16 cellular contexts compared by ENCODE assay signal in genomic region chr9:73116880-73117279, GRCh38. TPM values are rescaled to one million over a fixed set of nuclear protein-coding genes. Genes with fewer than 3 reads are reported as not detected.
DNase-seq lines count a peak whose midpoint lies in the region; ATAC-seq, FAIRE-seq and TF ChIP-seq lines count a peak whose summit lies in the region.
"Had no signal": no experiment of that assay in that cellular context is flagged by ENCODE, and none has a peak within 500 bp of the region (broad histone marks: within the 10 kb centered on the region; RNA-seq: fewer than 3 reads in every experiment).

No MANE protein-coding gene starts in this region.

- no peaks in the 10 kb centered on the region for H3K27me3 Mint-ChIP-seq in activated CD8-positive, alpha-beta T cell treated with anti-CD3 and anti-CD28 coated beads for 36 hours
- H3K27me3 Mint-ChIP-seq in activated CD8-positive, alpha-beta T cell treated with anti-CD3 and anti-CD28 coated beads, Interleukin-2, amount 10 ng/mL, durations not matched to agents 7 days and 5 days (ENCODE audit: low read depth) = no peaks in the 10 kb centered on the region
- no peaks in the 10 kb centered on the region for H3K27me3 Mint-ChIP-seq in activated naive CD8-positive, alpha-beta T cell treated with anti-CD3 and anti-CD28 coated beads for 36 hours

- WGBS in GM23248 (ENCODE audit: low coverage in 1 of 2, low lambda C conversion rate in 2 of 2, missing lambda C conversion rate in 2 of 2), 2 experiments = 92 to 93% methylated on average over 1 of the region's 1 CpG

- H4K20me1 ChIP-seq in GM23248 (ENCODE audit: insufficient read depth) = no peaks in the 10 kb centered on the region
- no peaks in the 10 kb centered on the region for H4K20me1 ChIP-seq in osteoblast (ENCODE audit: insufficient read depth, low read length)

- H3K9ac ChIP-seq in GM23248 = no peak overlapping the region

- H3K27me3 ChIP-seq in GM23248 (replicated peaks; ENCODE audit: insufficient read depth) (no peaks in the 10 kb centered on the region), osteoblast (ENCODE audit: insufficient read depth, low read length) (no peaks in the 10 kb centered on the region)

- no peak for FAIRE-seq in GM12891 (lab: Jason Lieb, UNC)
- FAIRE-seq: A204.1, GM18507 had no signal

- H3F3A ChIP-seq in GM23248 (ENCODE audit: insufficient read depth) = peaks cover 29% of the 10 kb centered on the region

- peak overlapping the region; percentile 63; the same call in 1 of the 2 replicates for H3K27ac ChIP-seq in GM23248
- H3K27ac ChIP-seq in osteoblast (ENCODE audit: low read depth, low read length) = peak overlapping the region; percentile 44

- H3K79me2 ChIP-seq in GM23248 (ENCODE audit: insufficient read depth) = no peaks in the 10 kb centered on the region
- H3K79me2 ChIP-seq in osteoblast (ENCODE audit: insufficient read depth, low read length) = no peaks in the 10 kb centered on the region

- CTCF ChIA-PET in activated CD8-positive, alpha-beta T cell treated with anti-CD3 and anti-CD28 coated beads for 36 hours (lab: Charles Lee) = interaction anchor here (1.6 to 5.3 kb wide), 2 partner anchors 9 to 38 kb away, joined by 4 to 25 read pairs; no protein-coding TSS in a partner anchor
- CTCF ChIA-PET in activated CD8-positive, alpha-beta T cell treated with anti-CD3 and anti-CD28 coated beads, Interleukin-2, amount 10 ng/mL, durations not matched to agents 7 days and 5 days (lab: Charles Lee) = interaction anchor here (1.2 to 5.6 kb wide), 4 partner anchors 9 to 62 kb away, joined by 3 to 23 read pairs (median 7); no protein-coding TSS in a partner anchor

- no peak for TF ChIP-seq POLR2A in GM12891 (IDR thresholded peaks at IDR 0.05; ENCODE audit: low read depth, low read length)

- H3K36me3 ChIP-seq in GM23248 (ENCODE audit: low read depth) = no peaks in the 10 kb centered on the region
- no peaks in the 10 kb centered on the region for H3K36me3 ChIP-seq in osteoblast (ENCODE audit: insufficient read depth, low read length)

- no peaks in the 10 kb centered on the region for H3K36me3 Mint-ChIP-seq in activated CD8-positive, alpha-beta T cell treated with anti-CD3 and anti-CD28 coated beads for 36 hours (ENCODE audit: low read depth)
- H3K36me3 Mint-ChIP-seq in activated CD8-positive, alpha-beta T cell treated with anti-CD3 and anti-CD28 coated beads, Interleukin-2, amount 10 ng/mL, durations not matched to agents 7 days and 5 days (ENCODE audit: low read depth) = no peaks in the 10 kb centered on the region
- no peaks in the 10 kb centered on the region for H3K36me3 Mint-ChIP-seq in activated naive CD8-positive, alpha-beta T cell treated with anti-CD3 and anti-CD28 coated beads for 36 hours
- H3K36me3 Mint-ChIP-seq: CD14-positive monocyte had no signal

- H3K9me3 Mint-ChIP-seq in activated CD8-positive, alpha-beta T cell treated with anti-CD3 and anti-CD28 coated beads for 36 hours = no peaks in the 10 kb centered on the region
- no peaks in the 10 kb centered on the region for H3K9me3 Mint-ChIP-seq in activated CD8-positive, alpha-beta T cell treated with anti-CD3 and anti-CD28 coated beads, Interleukin-2, amount 10 ng/mL, durations not matched to agents 7 days and 5 days (ENCODE audit: insufficient read depth)
- no peaks in the 10 kb centered on the region for H3K9me3 Mint-ChIP-seq in activated naive CD8-positive, alpha-beta T cell treated with anti-CD3 and anti-CD28 coated beads for 36 hours

- in situ Hi-C loops in GM23248 (cut with MboI) = no loop called here

- H3K4me3 Mint-ChIP-seq in activated CD8-positive, alpha-beta T cell treated with anti-CD3 and anti-CD28 coated beads for 36 hours = no peak overlapping the region
- H3K4me3 Mint-ChIP-seq in activated CD8-positive, alpha-beta T cell treated with anti-CD3 and anti-CD28 coated beads, Interleukin-2, amount 10 ng/mL, durations not matched to agents 7 days and 5 days = no peak overlapping the region
- H3K4me3 Mint-ChIP-seq in activated naive CD8-positive, alpha-beta T cell treated with anti-CD3 and anti-CD28 coated beads for 36 hours = no peak overlapping the region
- H3K4me3 Mint-ChIP-seq: CD14-positive monocyte had no signal

- peak; percentile 62 for ATAC-seq in activated CD8-positive, alpha-beta T cell treated with anti-CD3 and anti-CD28 coated beads for 36 hours
- ATAC-seq in activated CD8-positive, alpha-beta T cell treated with anti-CD3 and anti-CD28 coated beads, Interleukin-2, amount 10 ng/mL, durations not matched to agents 7 days and 5 days = no peak

- DNase-seq in activated CD8-positive, alpha-beta T cell treated with anti-CD3 and anti-CD28 coated beads for 36 hours = no peak
- no peak for DNase-seq in activated CD8-positive, alpha-beta T cell treated with anti-CD3 and anti-CD28 coated beads, Interleukin-2, amount 10 ng/mL, durations not matched to agents 7 days and 5 days
- DNase-seq in GM23248 = no peak
- no peak for DNase-seq in activated naive CD8-positive, alpha-beta T cell treated with anti-CD3 and anti-CD28 coated beads for 36 hours
- DNase-seq in osteoblast (ENCODE audit: insufficient read length, low spot score, missing footprints) = peak; percentile 4
- DNase-seq in GM12891 (ENCODE audit: insufficient read length, low spot score) = no peak
- DNase-seq in foreskin fibroblast = no peak
- no peak for DNase-seq in anterior cingulate cortex (lab: John Stamatoyannopoulos, UW)
- DNase-seq: Caco-2, HCEC 1CT, NCI-H187 treated with DMSO at 0.1 percent for 48 hours, NCI-H2171, NCI-H82 had no signal

- H3K4me1 ChIP-seq in GM23248 (ENCODE audit: insufficient read depth) (peaks cover 36% of the 10 kb centered on the region), osteoblast (ENCODE audit: insufficient read depth, low read length) (peaks cover 26% of the 10 kb centered on the region)
- H3K4me1 ChIP-seq: Caco-2 had no signal

- H3K4me3 ChIP-seq in GM23248 (no peak overlapping the region), osteoblast (ENCODE audit: insufficient read depth, low read length) (no peak overlapping the region), foreskin fibroblast (ENCODE audit: low read depth in 1 of 2, low read length in 2 of 2) (no peak overlapping the region)

- H3K9me3 ChIP-seq in GM23248 (ENCODE audit: low read depth) (no peaks in the 10 kb centered on the region), osteoblast (ENCODE audit: low read depth, low read length) (no peaks in the 10 kb centered on the region)
- H3K9me3 ChIP-seq: Caco-2 had no signal

- intact Hi-C loops in activated CD8-positive, alpha-beta T cell treated with anti-CD3 and anti-CD28 coated beads for 36 hours (cut with micrococcal nuclease) = loop anchor here (1.0 to 2.0 kb wide), 2 partner anchors 16 to 37 kb away; no protein-coding TSS in a partner anchor

- peak overlapping the region; percentile 0 for H3K27ac Mint-ChIP-seq in activated CD8-positive, alpha-beta T cell treated with anti-CD3 and anti-CD28 coated beads for 36 hours
- no peak overlapping the region for H3K27ac Mint-ChIP-seq in activated CD8-positive, alpha-beta T cell treated with anti-CD3 and anti-CD28 coated beads, Interleukin-2, amount 10 ng/mL, durations not matched to agents 7 days and 5 days
- H3K27ac Mint-ChIP-seq in activated naive CD8-positive, alpha-beta T cell treated with anti-CD3 and anti-CD28 coated beads for 36 hours = peak overlapping the region; percentile 40
- H3K27ac Mint-ChIP-seq: CD14-positive monocyte had no signal

- peaks cover 44% of the 10 kb centered on the region for H3K4me1 Mint-ChIP-seq in activated CD8-positive, alpha-beta T cell treated with anti-CD3 and anti-CD28 coated beads for 36 hours (ENCODE audit: low read depth)
- peaks cover 31% of the 10 kb centered on the region for H3K4me1 Mint-ChIP-seq in activated CD8-positive, alpha-beta T cell treated with anti-CD3 and anti-CD28 coated beads, Interleukin-2, amount 10 ng/mL, durations not matched to agents 7 days and 5 days (ENCODE audit: low read depth)
- peaks cover 47% of the 10 kb centered on the region for H3K4me1 Mint-ChIP-seq in activated naive CD8-positive, alpha-beta T cell treated with anti-CD3 and anti-CD28 coated beads for 36 hours
- H3K4me1 Mint-ChIP-seq: CD14-positive monocyte had no signal

- TF ChIP-seq CTCF in activated CD8-positive, alpha-beta T cell treated with anti-CD3 and anti-CD28 coated beads for 36 hours (IDR thresholded peaks at IDR 0.05) = no peak
- TF ChIP-seq CTCF in osteoblast (IDR thresholded peaks at IDR 0.05; ENCODE audit: extremely low read depth, low read depth, low read length) (no peak), foreskin fibroblast (IDR thresholded peaks at IDR 0.05; ENCODE audit: low read depth, low read length) (no peak)

- H2AFZ ChIP-seq in GM23248 = no peak overlapping the region
- H2AFZ ChIP-seq in osteoblast (ENCODE audit: low read length) = no peak overlapping the region

- H3K4me2 ChIP-seq in GM23248 (ENCODE audit: unreplicated experiment) (no peak overlapping the region), osteoblast (ENCODE audit: insufficient read depth, low read length) (no peak overlapping the region)

- no peaks in the 10 kb centered on the region for H3K9me2 ChIP-seq in GM23248 (ENCODE audit: insufficient read depth)

- POLR2A ChIA-PET in activated CD8-positive, alpha-beta T cell treated with anti-CD3 and anti-CD28 coated beads for 36 hours (lab: Charles Lee) = interaction anchor here (0.7 kb wide), 1 partner anchor 16 kb away, joined by 3 read pairs; no protein-coding TSS in a partner anchor
- POLR2A ChIA-PET in activated CD8-positive, alpha-beta T cell treated with anti-CD3 and anti-CD28 coated beads, Interleukin-2, amount 10 ng/mL, durations not matched to agents 7 days and 5 days (lab: Charles Lee) = no interaction called here

TF ChIP-seq in GM12891, 5 proteins besides CTCF, POLR2A, EP300 and RAD21:
- TF ChIP-seq TAF1 (IDR thresholded peaks at IDR 0.05; ENCODE audit: low read depth, low read length) (no peak), POU2F2 (IDR thresholded peaks at IDR 0.05; ENCODE audit: low read depth, low read length) (no peak)

RNA-seq across cellular contexts. Expression of gene ANXA1, which starts 34.8 kb away (rescaled TPM):
- total RNA-seq in activated CD8-positive, alpha-beta T cell treated with anti-CD3 and anti-CD28 coated beads for 36 hours = 10 to 100 TPM; 33.5 to 36.5 TPM
- 10 to 100 TPM; 88.2 to 90.8 TPM for total RNA-seq in activated CD8-positive, alpha-beta T cell treated with anti-CD3 and anti-CD28 coated beads, Interleukin-2, amount 10 ng/mL, durations not matched to agents 7 days and 5 days
- 986 and 1,002 TPM in 2 replicates for total RNA-seq in GM23248 (2014; rRNA removed; shearing (Covaris generic))
- polyA plus RNA-seq in GM23248 (2016; fragmentation: Nextera tagmentation; extraction: Ambion mirVana) = 1,010 and 1,013 TPM in 2 replicates
- 10 to 100 TPM; 34.3 to 35.1 TPM for total RNA-seq in activated naive CD8-positive, alpha-beta T cell treated with anti-CD3 and anti-CD28 coated beads for 36 hours
- total RNA-seq in osteoblast = 803 and 816 TPM in 2 replicates
- polyA plus RNA-seq in GM12891 (2012; ENCODE audit: low read depth, missing spikeins) = 13.0 TPM
